1 cellular context compared by ENCODE assay signal in genomic region chr7:17099083-17099973, GRCh38.
TF ChIP-seq lines count a peak whose summit lies in the region.

No MANE protein-coding gene starts in this region.

TF ChIP-seq in HepG2, 621 proteins besides CTCF, POLR2A, EP300 and RAD21 (continued from another document and continues in another):
- no peak for TF ChIP-seq ZHX2 (IDR thresholded peaks at IDR 0.05; ENCODE audit: low read depth)
- TF ChIP-seq ZHX2 (CRISPR knock-in tag; IDR thresholded peaks at IDR 0.05; ENCODE audit: borderline replicate concordance), result no peak
- no peak for TF ChIP-seq ZNF597 (CRISPR knock-in tag; IDR thresholded peaks at IDR 0.05)
- peak; percentile 32; the same call in 1 of the 2 replicates for TF ChIP-seq MTERF4 (CRISPR knock-in tag; IDR thresholded peaks at IDR 0.05)
- TF ChIP-seq ZNF276 (CRISPR knock-in tag; IDR thresholded peaks at IDR 0.05; ENCODE audit: low read depth), result 0 out of 2 replicates have a peak, but pooled peaks have one; percentile 71
- no peak for TF ChIP-seq SCMH1 (CRISPR knock-in tag; IDR thresholded peaks at IDR 0.05; ENCODE audit: borderline replicate concordance)
- TF ChIP-seq ZNF564 (CRISPR knock-in tag; IDR thresholded peaks at IDR 0.05), result 0 out of 2 replicates have a peak, but pooled peaks have one; percentile 79
- TF ChIP-seq PHF8 (CRISPR knock-in tag; IDR thresholded peaks at IDR 0.05), result no peak; the same call in 1 of the 2 replicates
- peak; percentile 65 for TF ChIP-seq MYC (CRISPR knock-in tag; IDR thresholded peaks at IDR 0.05; ENCODE audit: borderline replicate concordance)
- 0 out of 2 replicates have a peak, but pooled peaks have one; percentile 56 for TF ChIP-seq NFAT5 (CRISPR knock-in tag; IDR thresholded peaks at IDR 0.05)
- peak; percentile 48; the same call in 1 of the 2 replicates for TF ChIP-seq PRDM15 (CRISPR knock-in tag; IDR thresholded peaks at IDR 0.05)
- no peak for TF ChIP-seq RBAK (CRISPR knock-in tag; IDR thresholded peaks at IDR 0.05)
- TF ChIP-seq TRIM22 (IDR thresholded peaks at IDR 0.05), result no peak
- peak; percentile 84 for TF ChIP-seq RFXAP (CRISPR knock-in tag; IDR thresholded peaks at IDR 0.05; ENCODE audit: borderline replicate concordance)
- peak; percentile 37; the same call in 1 of the 2 replicates for TF ChIP-seq AKAP8 (CRISPR knock-in tag; IDR thresholded peaks at IDR 0.05)
- TF ChIP-seq, protein P1, sequence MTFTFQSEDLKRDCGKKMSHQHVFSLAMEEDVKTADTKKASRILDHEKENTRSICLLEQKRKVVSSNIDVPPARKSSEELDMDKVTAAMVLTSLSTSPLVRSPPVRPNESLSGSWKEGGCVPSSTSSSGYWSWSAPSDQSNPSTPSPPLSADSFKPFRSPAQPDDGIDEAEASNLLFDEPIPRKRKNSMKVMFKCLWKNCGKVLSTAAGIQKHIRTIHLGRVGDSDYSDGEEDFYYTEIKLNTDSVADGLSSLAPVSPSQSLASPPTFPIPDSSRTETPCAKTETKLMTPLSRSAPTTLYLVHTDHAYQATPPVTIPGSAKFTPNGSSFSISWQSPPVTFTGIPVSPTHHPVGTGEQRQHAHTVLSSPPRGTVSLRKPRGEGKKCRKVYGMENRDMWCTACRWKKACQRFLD (CRISPR knock-in tag; IDR thresholded peaks at IDR 0.05; ENCODE audit: borderline replicate concordance), result no peak
- TF ChIP-seq, protein P2, sequence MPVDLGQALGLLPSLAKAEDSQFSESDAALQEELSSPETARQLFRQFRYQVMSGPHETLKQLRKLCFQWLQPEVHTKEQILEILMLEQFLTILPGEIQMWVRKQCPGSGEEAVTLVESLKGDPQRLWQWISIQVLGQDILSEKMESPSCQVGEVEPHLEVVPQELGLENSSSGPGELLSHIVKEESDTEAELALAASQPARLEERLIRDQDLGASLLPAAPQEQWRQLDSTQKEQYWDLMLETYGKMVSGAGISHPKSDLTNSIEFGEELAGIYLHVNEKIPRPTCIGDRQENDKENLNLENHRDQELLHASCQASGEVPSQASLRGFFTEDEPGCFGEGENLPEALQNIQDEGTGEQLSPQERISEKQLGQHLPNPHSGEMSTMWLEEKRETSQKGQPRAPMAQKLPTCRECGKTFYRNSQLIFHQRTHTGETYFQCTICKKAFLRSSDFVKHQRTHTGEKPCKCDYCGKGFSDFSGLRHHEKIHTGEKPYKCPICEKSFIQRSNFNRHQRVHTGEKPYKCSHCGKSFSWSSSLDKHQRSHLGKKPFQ (CRISPR knock-in tag; IDR thresholded peaks at IDR 0.05; ENCODE audit: insufficient replicate concordance), result peak; percentile 41
- TF ChIP-seq, protein P3, sequence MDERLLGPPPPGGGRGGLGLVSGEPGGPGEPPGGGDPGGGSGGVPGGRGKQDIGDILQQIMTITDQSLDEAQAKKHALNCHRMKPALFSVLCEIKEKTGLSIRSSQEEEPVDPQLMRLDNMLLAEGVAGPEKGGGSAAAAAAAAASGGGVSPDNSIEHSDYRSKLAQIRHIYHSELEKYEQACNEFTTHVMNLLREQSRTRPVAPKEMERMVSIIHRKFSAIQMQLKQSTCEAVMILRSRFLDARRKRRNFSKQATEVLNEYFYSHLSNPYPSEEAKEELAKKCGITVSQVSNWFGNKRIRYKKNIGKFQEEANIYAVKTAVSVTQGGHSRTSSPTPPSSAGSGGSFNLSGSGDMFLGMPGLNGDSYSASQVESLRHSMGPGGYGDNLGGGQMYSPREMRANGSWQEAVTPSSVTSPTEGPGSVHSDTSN (CRISPR knock-in tag; IDR thresholded peaks at IDR 0.05), result no peak
- peak; percentile 90 for TF ChIP-seq ZNF792 (CRISPR knock-in tag; IDR thresholded peaks at IDR 0.05)
- TF ChIP-seq IRF2 (CRISPR knock-in tag; IDR thresholded peaks at IDR 0.05), result peak; percentile 97
- TF ChIP-seq, protein P4, sequence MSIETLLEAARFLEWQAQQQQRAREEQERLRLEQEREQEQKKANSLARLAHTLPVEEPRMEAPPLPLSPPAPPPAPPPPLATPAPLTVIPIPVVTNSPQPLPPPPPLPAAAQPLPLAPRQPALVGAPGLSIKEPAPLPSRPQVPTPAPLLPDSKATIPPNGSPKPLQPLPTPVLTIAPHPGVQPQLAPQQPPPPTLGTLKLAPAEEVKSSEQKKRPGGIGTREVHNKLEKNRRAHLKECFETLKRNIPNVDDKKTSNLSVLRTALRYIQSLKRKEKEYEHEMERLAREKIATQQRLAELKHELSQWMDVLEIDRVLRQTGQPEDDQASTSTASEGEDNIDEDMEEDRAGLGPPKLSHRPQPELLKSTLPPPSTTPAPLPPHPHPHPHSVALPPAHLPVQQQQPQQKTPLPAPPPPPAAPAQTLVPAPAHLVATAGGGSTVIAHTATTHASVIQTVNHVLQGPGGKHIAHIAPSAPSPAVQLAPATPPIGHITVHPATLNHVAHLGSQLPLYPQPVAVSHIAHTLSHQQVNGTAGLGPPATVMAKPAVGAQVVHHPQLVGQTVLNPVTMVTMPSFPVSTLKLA (IDR thresholded peaks at IDR 0.05), result no peak
